In genomic region chr1:183096889-183097288, GRCh38 we compare ENCODE assay signal across 14 cellular contexts.
DNase-seq lines count a peak whose midpoint lies in the region; ATAC-seq and TF ChIP-seq lines count a peak whose summit lies in the region.
"Had no signal": no experiment of that assay in that cellular context is flagged by ENCODE, and none has a peak within 500 bp of the region (broad histone marks: within the 10 kb centered on the region; RNA-seq: fewer than 3 reads in every experiment).

No MANE protein-coding gene starts in this region.

- H3K4me1 ChIP-seq in muscle layer of duodenum (ENCODE audit: control insufficient read depth in 1 of 2, insufficient read depth in 2 of 2, low read length in 2 of 2): peaks cover 17 to 58% of the 10 kb centered on the region in 2 donors
- peaks cover 9 to 21% (median 13%) of the 10 kb centered on the region in 4 donors for H3K4me1 ChIP-seq in upper lobe of left lung
- H3K4me1 ChIP-seq in trophoblast cell (ENCODE audit: control insufficient read depth in 1 of 2, insufficient read depth in 2 of 2, low read length in 2 of 2): peaks cover 12 to 25% of the 10 kb centered on the region in 2 experiments

- H2BK12ac ChIP-seq in trophoblast cell (ENCODE audit: low read length): no peak overlapping the region

- WGBS in upper lobe of left lung, 2 donors: 69 to 76% methylated on average over 3 of the region's 3 CpGs
- whole genome bisulfite sequencing in trophoblast cell (ENCODE audit: extremely low coverage, insufficient coverage, insufficient read length): no CpG with 5 or more reads among the region's 3 CpGs

- H2AK5ac ChIP-seq in trophoblast cell (ENCODE audit: low read length): no peak overlapping the region

- H3K9ac ChIP-seq in trophoblast cell (ENCODE audit: low read length): no peak overlapping the region

- H3K36me3 ChIP-seq in MG63 (peaks cover 14% of the 10 kb centered on the region), muscle layer of duodenum (ENCODE audit: control insufficient read depth in 1 of 2, insufficient read depth in 2 of 2, low read length in 2 of 2) (no peaks in the 10 kb centered on the region), upper lobe of left lung (no peaks in the 10 kb centered on the region), trophoblast cell (ENCODE audit: control insufficient read depth in 1 of 2, insufficient read depth in 2 of 2, low read length in 2 of 2) (no peaks in the 10 kb centered on the region)

- no peak for TF ChIP-seq POLR2A in upper lobe of left lung (IDR thresholded peaks at IDR 0.05)

- peaks cover 2% of the 10 kb centered on the region for H3K79me2 ChIP-seq in trophoblast cell (ENCODE audit: control insufficient read depth, insufficient read depth, low read length, poor library complexity)

- H2BK120ac ChIP-seq in trophoblast cell (ENCODE audit: insufficient read depth, low read length, poor library complexity): no peak overlapping the region

- no peak overlapping the region for H3K18ac ChIP-seq in trophoblast cell (ENCODE audit: low read length)

- TF ChIP-seq CTCF in fibroblast of pulmonary artery (IDR thresholded peaks at IDR 0.05; ENCODE audit: low read length, missing control alignments): no peak
- TF ChIP-seq CTCF in upper lobe of left lung (IDR thresholded peaks at IDR 0.05): no peak

- no peak overlapping the region for H3K14ac ChIP-seq in trophoblast cell (ENCODE audit: low read length)

- no peaks in the 10 kb centered on the region for H3K9me3 ChIP-seq in MG63
- H3K9me3 ChIP-seq in muscle layer of duodenum (ENCODE audit: control insufficient read depth in 1 of 2, low read length in 2 of 2): no peaks in the 10 kb centered on the region
- H3K9me3 ChIP-seq in upper lobe of left lung: no peaks in the 10 kb centered on the region
- H3K9me3 ChIP-seq in trophoblast cell (ENCODE audit: insufficient read depth, low read depth, low read length): no peaks in the 10 kb centered on the region

- peak; percentile 31 to 38 for ATAC-seq in upper lobe of left lung (ENCODE audit: low FRiP score in 2 of 2)
- ATAC-seq: activated CD4-positive, CD25-positive, alpha-beta regulatory T cell treated with anti-CD3 and anti-CD28 coated beads, Interleukin-2, amount 50 U/mL, for 24 hours; activated T-cell treated with anti-CD3 and anti-CD28 coated beads, Interleukin-2, amount 50 U/mL, for 72 hours; SK-N-SH treated with all-trans-retinoic acid at 6 μM for 48 hours had no signal

- H4K8ac ChIP-seq in trophoblast cell (ENCODE audit: low read depth, low read length): no peak overlapping the region

- peaks cover 7% of the 10 kb centered on the region for H3K79me1 ChIP-seq in trophoblast cell (ENCODE audit: low read length)

- H3K27ac ChIP-seq in muscle layer of duodenum (ENCODE audit: low read length) (peak overlapping the region; percentile 39), upper lobe of left lung (peak overlapping the region in 2 of 4 donors; percentile 23 to 37), trophoblast cell (ENCODE audit: low read depth, low read length) (no peak overlapping the region)

- H4K12ac ChIP-seq in trophoblast cell (ENCODE audit: low read depth, low read length): no peak overlapping the region

- no peak overlapping the region for H3K23ac ChIP-seq in trophoblast cell (ENCODE audit: low read length)

- no peak overlapping the region for H4K91ac ChIP-seq in trophoblast cell (ENCODE audit: low read depth, low read length)

- H3K4me3 ChIP-seq in MG63 (no peak overlapping the region), fibroblast of pulmonary artery (replicated peaks; ENCODE audit: low read depth, low read length) (no peak overlapping the region), muscle layer of duodenum (ENCODE audit: low read depth in 1 of 2, low read length in 2 of 2) (no peak overlapping the region), upper lobe of left lung (no peak overlapping the region), trophoblast cell (ENCODE audit: low read depth, low read length) (no peak overlapping the region)

- H3K27me3 ChIP-seq in MG63 (no peaks in the 10 kb centered on the region), muscle layer of duodenum (ENCODE audit: low read depth, low read length) (no peaks in the 10 kb centered on the region), upper lobe of left lung (no peaks in the 10 kb centered on the region), trophoblast cell (ENCODE audit: insufficient read depth, low read length) (no peaks in the 10 kb centered on the region)

- H3K4ac ChIP-seq in trophoblast cell (ENCODE audit: low read depth, low read length): no peak overlapping the region

- TF ChIP-seq EP300 in upper lobe of left lung (IDR thresholded peaks at IDR 0.05): no peak

- no peak overlapping the region for H3K4me2 ChIP-seq in trophoblast cell (ENCODE audit: low read length)

- no peak overlapping the region for H2BK5ac ChIP-seq in trophoblast cell (ENCODE audit: low read depth, low read length, poor library complexity)

- DNase-seq in MG63: peak; percentile 37
- peak; percentile 94 for DNase-seq in fibroblast of pulmonary artery (ENCODE audit: low read depth)
- DNase-seq in upper lobe of left lung: no peak
- no peak for DNase-seq in trophoblast cell
- DNase-seq in SIG-M5 (lab: John Stamatoyannopoulos, UW): no peak
- no peak for DNase-seq in ecto neural progenitor cell (ENCODE audit: low spot score)
- DNase-seq: activated T-cell treated with anti-CD3 and anti-CD28 coated beads, Interleukin-2, amount 50 U/mL, for 72 hours; DMS79; head of caudate nucleus; NCI-H1105; NCI-H774 had no signal

- no peak overlapping the region for H2AFZ ChIP-seq in trophoblast cell (ENCODE audit: insufficient read depth, low read length, poor library complexity)

Comparison
In these comparisons a context has a peak if more than half of its experiments do, and no peak if none do; other contexts are left out.
1. DNase-seq: peak in MG63 (single experiment) and fibroblast of pulmonary artery (single experiment); none in upper lobe of left lung (0 of 2), trophoblast cell (0 of 2), SIG-M5 (single experiment) and ecto neural progenitor cell (single experiment).